In the genomic region with DNA sequence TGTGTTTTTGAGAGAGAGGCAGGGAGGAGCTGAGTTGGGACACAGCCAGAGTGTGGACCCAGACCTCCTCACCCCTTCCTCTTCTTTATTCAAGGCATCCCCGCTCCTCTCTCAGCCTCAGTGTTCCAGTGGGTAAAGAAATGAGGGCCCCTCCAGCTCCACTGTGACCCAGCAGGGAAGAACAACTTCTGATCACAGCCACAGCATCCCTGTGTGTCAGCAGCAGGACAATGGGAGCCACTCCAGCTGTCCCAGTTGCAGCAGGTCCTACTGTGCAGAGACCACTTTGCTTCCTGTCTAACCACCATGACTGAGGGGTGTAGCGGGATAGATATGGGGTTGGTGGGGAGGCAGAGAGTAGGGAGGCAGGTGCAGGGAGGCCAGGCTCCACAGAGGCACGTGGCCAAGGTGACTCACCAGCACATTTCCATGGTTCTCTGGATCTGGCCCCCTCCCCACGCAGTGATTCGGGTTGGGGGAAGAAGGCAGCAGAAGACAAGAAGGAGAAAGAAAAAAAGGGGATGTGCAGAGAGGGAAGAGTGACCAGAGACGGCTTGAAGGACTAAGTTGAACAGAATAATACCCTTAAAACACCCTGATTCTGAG, we compare ENCODE assay signal across 11 cellular contexts. TPM values are rescaled to one million over a fixed set of nuclear protein-coding genes. Genes with fewer than 3 reads are reported as not detected.
DNase-seq lines count a peak whose midpoint lies in the region; ATAC-seq lines count a peak whose summit lies in the region.
"Had no signal": no experiment of that assay in that cellular context is flagged by ENCODE, and none has a peak within 500 bp of the region (broad histone marks: within the 10 kb centered on the region; RNA-seq: fewer than 3 reads in every experiment).

No MANE protein-coding gene starts in this region.

- peak overlapping the region; percentile 98 for H3K27ac Mint-ChIP-seq in activated naive CD4-positive, alpha-beta T cell treated with anti-CD3 and anti-CD28 coated beads, Interleukin-2, amount 50 U/mL, for 24 hours

- H3K9me3 Mint-ChIP-seq in activated naive CD4-positive, alpha-beta T cell treated with anti-CD3 and anti-CD28 coated beads, Interleukin-2, amount 50 U/mL, for 24 hours, result peaks cover 9% of the 10 kb centered on the region

- no peak overlapping the region for H3K18ac ChIP-seq in trophoblast cell (ENCODE audit: low read length)

- no peak overlapping the region for H2BK120ac ChIP-seq in trophoblast cell (ENCODE audit: insufficient read depth, low read length, poor library complexity)

- H3K27me3 Mint-ChIP-seq in activated naive CD4-positive, alpha-beta T cell treated with anti-CD3 and anti-CD28 coated beads, Interleukin-2, amount 50 U/mL, for 24 hours, result no peaks in the 10 kb centered on the region

- no peaks in the 10 kb centered on the region for H3K27me3 ChIP-seq in trophoblast cell (ENCODE audit: insufficient read depth, low read length)

- H3K4me3 Mint-ChIP-seq in activated naive CD4-positive, alpha-beta T cell treated with anti-CD3 and anti-CD28 coated beads, Interleukin-2, amount 50 U/mL, for 24 hours, result peak overlapping the region; percentile 81

- H2BK5ac ChIP-seq in trophoblast cell (ENCODE audit: low read depth, low read length, poor library complexity), result no peak overlapping the region

- H4K91ac ChIP-seq in trophoblast cell (ENCODE audit: low read depth, low read length), result no peak overlapping the region

- H3K4me1 ChIP-seq in trophoblast cell (ENCODE audit: control insufficient read depth in 1 of 2, insufficient read depth in 2 of 2, low read length in 2 of 2), result no peaks in the 10 kb centered on the region

- H3K27ac ChIP-seq in KOPT-K1 (ENCODE audit: low read depth, low read length, poor library complexity, severe bottlenecking) (peak overlapping the region; percentile 86), trophoblast cell (ENCODE audit: low read depth, low read length) (no peak overlapping the region)
- H3K27ac ChIP-seq: VCaP had no signal

- H3K9me3 ChIP-seq in KOPT-K1 (ENCODE audit: insufficient read depth, low read length, poor library complexity, severe bottlenecking), result no peaks in the 10 kb centered on the region
- H3K9me3 ChIP-seq in trophoblast cell (ENCODE audit: insufficient read depth, low read depth, low read length), result no peaks in the 10 kb centered on the region

- H3K79me1 ChIP-seq in trophoblast cell (ENCODE audit: low read length), result no peaks in the 10 kb centered on the region

- no peak overlapping the region for H3K14ac ChIP-seq in trophoblast cell (ENCODE audit: low read length)

- no peak overlapping the region for H2BK12ac ChIP-seq in trophoblast cell (ENCODE audit: low read length)

- no peaks in the 10 kb centered on the region for H3K79me2 ChIP-seq in trophoblast cell (ENCODE audit: control insufficient read depth, insufficient read depth, low read length, poor library complexity)

- H2AK5ac ChIP-seq in trophoblast cell (ENCODE audit: low read length), result no peak overlapping the region

- peaks cover 91% of the 10 kb centered on the region for H3K4me1 Mint-ChIP-seq in activated naive CD4-positive, alpha-beta T cell treated with anti-CD3 and anti-CD28 coated beads, Interleukin-2, amount 50 U/mL, for 24 hours

- no CpG with 5 or more reads among the region's 6 CpGs for WGBS in trophoblast cell (ENCODE audit: extremely low coverage, insufficient coverage, insufficient read length)

- H3K36me3 Mint-ChIP-seq in activated naive CD4-positive, alpha-beta T cell treated with anti-CD3 and anti-CD28 coated beads, Interleukin-2, amount 50 U/mL, for 24 hours, result peaks cover 24% of the 10 kb centered on the region

- DNase-seq in trophoblast cell, result no peak
- DNase-seq in SW 1271 (lab: John Stamatoyannopoulos, UW), result no peak
- DNase-seq in middle frontal gyrus (ENCODE audit: extremely low spot score, low spot score), result no peak
- no peak for DNase-seq in activated gamma-delta T cell (lab: John Stamatoyannopoulos, UW)
- DNase-seq: KG1, NCI-H2171 treated with DMSO at 0.1 percent for 48 hours had no signal

- no peak overlapping the region for H3K4ac ChIP-seq in trophoblast cell (ENCODE audit: low read depth, low read length)

- peak; percentile 18 for ATAC-seq in GM18498 (IDR thresholded peaks at IDR 0.05; ENCODE audit: unreplicated experiment)
- no peak for ATAC-seq in HG03108 (IDR thresholded peaks at IDR 0.05; ENCODE audit: unreplicated experiment)

- H3K23ac ChIP-seq in trophoblast cell (ENCODE audit: low read length), result no peak overlapping the region

- peak overlapping the region; percentile 6 for H3K4me3 ChIP-seq in trophoblast cell (ENCODE audit: low read depth, low read length)

- no peak overlapping the region for H3K9ac ChIP-seq in trophoblast cell (ENCODE audit: low read length)

- no peak overlapping the region for H4K8ac ChIP-seq in trophoblast cell (ENCODE audit: low read depth, low read length)

- no peak overlapping the region for H3K4me2 ChIP-seq in trophoblast cell (ENCODE audit: low read length)

- H2AFZ ChIP-seq in trophoblast cell (ENCODE audit: insufficient read depth, low read length, poor library complexity), result no peak overlapping the region

- no peak overlapping the region for H4K12ac ChIP-seq in trophoblast cell (ENCODE audit: low read depth, low read length)

- H3K36me3 ChIP-seq in KOPT-K1 (ENCODE audit: insufficient read depth, low read length) (peaks cover 15% of the 10 kb centered on the region; the same call in 1 of the 2 replicates), trophoblast cell (ENCODE audit: control insufficient read depth in 1 of 2, insufficient read depth in 2 of 2, low read length in 2 of 2) (no peaks in the 10 kb centered on the region)

RNA-seq across cellular contexts. Expression of gene PIK3R5, which starts 24.5 kb away (rescaled TPM):
- polyA plus RNA-seq in trophoblast cell (2013), result 0.04 TPM in 1 of 2 replicates, not detected in the other
